8 cellular contexts compared by ENCODE assay signal in genomic region chr14:93206793-93207467, GRCh38. TPM values are rescaled to one million over a fixed set of nuclear protein-coding genes. Genes with fewer than 3 reads are reported as not detected.
DNase-seq lines count a peak whose midpoint lies in the region; ATAC-seq and TF ChIP-seq lines count a peak whose summit lies in the region.

Gene GON7, minus strand, starts transcription at chr14:93207065. Its CDS starts 28 bp downstream, at chr14:93207037.
Gene UBR7, plus strand, starts transcription at chr14:93207256. Its CDS starts 36 bp downstream, at chr14:93207292.

- no peaks in the 10 kb centered on the region for H3K27me3 Mint-ChIP-seq in activated CD4-positive, alpha-beta T cell treated with anti-CD3 and anti-CD28 coated beads, Interleukin-2, amount 10 ng/mL, durations not matched to agents 24 days and 14 days

- ATAC-seq in GM19324 (IDR thresholded peaks at IDR 0.05; ENCODE audit: low FRiP score, unreplicated experiment) (peak; percentile 91), HG03469 (IDR thresholded peaks at IDR 0.05; ENCODE audit: unreplicated experiment) (peak; percentile 70), left colon (peak; percentile 96)

- peak; percentile 34 to 98 (median 92) for DNase-seq in C1 segment of cervical spinal cord (lab: John Stamatoyannopoulos, UW)
- DNase-seq in NCI-H526 treated with DMSO at 0.1 percent for 48 hours (lab: John Stamatoyannopoulos, UW): peak; percentile 93
- DNase-seq in activated CD4-positive, alpha-beta T cell treated with anti-CD3 and anti-CD28 coated beads, Interleukin-2, amount 10 ng/mL, durations not matched to agents 24 days and 14 days: peak; percentile 98
- DNase-seq in coronary artery (ENCODE audit: low spot score): peak; percentile 97
- DNase-seq in left colon: peak; percentile 93 to 97
- DNase-seq in stimulated activated CD4-positive, alpha-beta T cell treated with anti-CD3 and anti-CD28 coated beads, Interleukin-1b, Interleukin-23, amount 100 ng/mL, for 48 hours: peak; percentile 90

- H3K4me1 Mint-ChIP-seq in activated CD4-positive, alpha-beta T cell treated with anti-CD3 and anti-CD28 coated beads, Interleukin-2, amount 10 ng/mL, durations not matched to agents 24 days and 14 days: peaks cover 32% of the 10 kb centered on the region

- peak within 1 kb of the TSS; percentile 68 to 92 for H3K27ac ChIP-seq in coronary artery

- H3K36me3 Mint-ChIP-seq in activated CD4-positive, alpha-beta T cell treated with anti-CD3 and anti-CD28 coated beads, Interleukin-2, amount 10 ng/mL, durations not matched to agents 24 days and 14 days (ENCODE audit: low read depth): peaks cover 15% of the 10 kb centered on the region

- peak within 1 kb of the TSS; percentile 74 for H3K4me3 Mint-ChIP-seq in activated CD4-positive, alpha-beta T cell treated with anti-CD3 and anti-CD28 coated beads, Interleukin-2, amount 10 ng/mL, durations not matched to agents 24 days and 14 days

- no peak for TF ChIP-seq CTCF in coronary artery (IDR thresholded peaks at IDR 0.05)

- H3K4me3 ChIP-seq in coronary artery: peak within 1 kb of the TSS; percentile 99

- H3K27ac Mint-ChIP-seq in activated CD4-positive, alpha-beta T cell treated with anti-CD3 and anti-CD28 coated beads, Interleukin-2, amount 10 ng/mL, durations not matched to agents 24 days and 14 days: peak within 1 kb of the TSS; percentile 97

- H3K9me3 Mint-ChIP-seq in activated CD4-positive, alpha-beta T cell treated with anti-CD3 and anti-CD28 coated beads, Interleukin-2, amount 10 ng/mL, durations not matched to agents 24 days and 14 days: no peaks in the 10 kb centered on the region

- intact Hi-C loops in activated CD4-positive, alpha-beta T cell treated with anti-CD3 and anti-CD28 coated beads, Interleukin-2, amount 10 ng/mL, durations not matched to agents 24 days and 14 days (cut with micrococcal nuclease): loop anchor here (1.0 to 5.0 kb wide), 4 partner anchors 22 to 412 kb away; partner anchors contain the start of genes BTBD7, GOLGA5, ITPK1 and LYSET
- intact Hi-C loops in left colon (cut with DNase I, micrococcal nuclease): no loop called here

RNA-seq across cellular contexts. Expression of gene GON7, which starts in this region (rescaled TPM):
- total RNA-seq in activated CD4-positive, alpha-beta T cell treated with anti-CD3 and anti-CD28 coated beads, Interleukin-2, amount 10 ng/mL, durations not matched to agents 24 days and 14 days: 16.3 and 17.0 TPM in 2 replicates
- total RNA-seq in left colon: 10 to 100 TPM; 17.8 to 21.3 TPM

RNA-seq across cellular contexts. Expression of gene UBR7, which starts in this region (rescaled TPM):
- 32.5 and 35.3 TPM in 2 replicates for total RNA-seq in activated CD4-positive, alpha-beta T cell treated with anti-CD3 and anti-CD28 coated beads, Interleukin-2, amount 10 ng/mL, durations not matched to agents 24 days and 14 days
- total RNA-seq in left colon: 10 to 100 TPM; 22.9 to 24.0 TPM

Comparison
In these comparisons a context has a peak if more than half of its experiments do, and no peak if none do; other contexts are left out.
1. Peak in every context shown above with its lines: DNase-seq, ATAC-seq, H3K4me3 ChIP-seq and H3K27ac ChIP-seq.